In the genomic region with DNA sequence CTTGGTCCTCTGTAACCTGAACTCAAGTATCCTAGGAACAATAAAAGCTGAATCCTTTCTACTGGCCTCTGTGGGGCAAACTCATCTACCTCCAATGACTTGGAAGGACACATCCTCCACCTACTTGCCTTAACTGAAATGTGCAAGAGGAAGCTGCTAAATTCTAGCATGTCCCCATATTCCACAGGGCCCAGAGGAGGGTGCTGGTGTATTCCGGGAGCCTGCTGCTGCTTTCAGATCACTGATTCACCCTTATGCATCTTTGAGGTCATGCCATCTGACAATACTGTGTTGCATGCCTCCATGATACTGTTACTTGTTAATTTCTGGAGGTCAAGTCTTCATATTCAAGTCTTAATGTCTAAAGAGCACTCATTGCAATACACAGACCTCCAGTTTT, we compare ENCODE assay signal across 22 cellular contexts.
"Had no signal": no experiment of that assay in that cellular context is flagged by ENCODE, and none has a peak within 500 bp of the region (broad histone marks: within the 10 kb centered on the region; RNA-seq: fewer than 3 reads in every experiment).

No MANE protein-coding gene starts in this region.

- H3K4me3 ChIP-seq: cardiac muscle cell had no signal

- DNase-seq: activated CD4-positive, alpha-beta memory T cell treated with anti-CD3 and anti-CD28 coated beads for 36 hours; activated CD4-positive, alpha-beta T cell treated with anti-CD3 and anti-CD28 coated beads, Interleukin-2, amount 10 ng/mL, durations not matched to agents 7 days and 5 days; activated CD4-positive, CD25-positive, alpha-beta regulatory T cell; activated CD8-positive, alpha-beta memory T cell treated with anti-CD3 and anti-CD28 coated beads for 24 hours; activated gamma-delta T cell treated with Interleukin-2 at 50 U/mL for 16 hours; activated naive CD4-positive, alpha-beta T cell treated with anti-CD3 and anti-CD28 coated beads, Interleukin-2, amount 10 ng/mL, durations not matched to agents 7 days and 5 days; activated naive CD8-positive, alpha-beta T cell treated with anti-CD3 and anti-CD28 coated beads for 36 hours; activated T-cell treated with anti-CD3 and anti-CD28 coated beads, Interleukin-2, amount 50 U/mL, for 48 hours; brain microvascular endothelial cell; Kasumi-1; KBM-7; NCI-H1105; NCI-H1436; NCI-H1694 treated with DMSO at 0.1 percent for 48 hours; NCI-H2029 treated with DMSO at 0.1 percent for 48 hours; NCI-H446; NCI-H524; SHP77 treated with DMSO at 0.1 percent for 48 hours; T-helper 17 cell; T-helper 9 cell had no signal

- ATAC-seq: T-helper 17 cell had no signal

- H3K36me3 ChIP-seq: brain microvascular endothelial cell, cardiac muscle cell had no signal

- FAIRE-seq: RCC 7860 had no signal

- H3K27ac ChIP-seq: brain microvascular endothelial cell, cardiac muscle cell had no signal

- H3K27me3 ChIP-seq: brain microvascular endothelial cell, cardiac muscle cell had no signal
